In genomic region chr11:120182790-120183491, GRCh38 we compare ENCODE assay signal across 8 cellular contexts. TPM values are rescaled to one million over a fixed set of nuclear protein-coding genes. Genes with fewer than 3 reads are reported as not detected.
DNase-seq lines count a peak whose midpoint lies in the region; ATAC-seq, FAIRE-seq and TF ChIP-seq lines count a peak whose summit lies in the region.

No MANE protein-coding gene starts in this region.

- H3K27ac Mint-ChIP-seq in WTC11 = no peak overlapping the region
- no peak overlapping the region for H3K27ac Mint-ChIP-seq in stimulated activated effector memory CD8-positive, alpha-beta T cell treated with anti-CD3 and anti-CD28 coated beads, Interleukin-12 subunit alpha, Interleukin-12 subunit beta, amount 100 ng/mL, for 72 hours

- H3K9me3 Mint-ChIP-seq in WTC11 = no peaks in the 10 kb centered on the region
- no peaks in the 10 kb centered on the region for H3K9me3 Mint-ChIP-seq in stimulated activated effector memory CD8-positive, alpha-beta T cell treated with anti-CD3 and anti-CD28 coated beads, Interleukin-12 subunit alpha, Interleukin-12 subunit beta, amount 100 ng/mL, for 72 hours

- H3K27me3 Mint-ChIP-seq in WTC11 (ENCODE audit: low read depth) = peaks cover 65% of the 10 kb centered on the region

- FAIRE-seq in urothelium cell line (lab: Jason Lieb, UNC) = no peak

- no peaks in the 10 kb centered on the region for H3K36me3 ChIP-seq in cardiac muscle cell
- H3K36me3 ChIP-seq in kidney epithelial cell (ENCODE audit: control insufficient read depth, insufficient read depth, low read length) = no peaks in the 10 kb centered on the region

- H3K4me3 ChIP-seq in cardiac muscle cell (no peak overlapping the region), kidney epithelial cell (ENCODE audit: low read depth, low read length) (no peak overlapping the region)

- H3K27ac ChIP-seq in cardiac muscle cell = no peak overlapping the region

- POLR2A ChIA-PET in WTC11 (lab: Charles Lee) = no interaction called here

- H3K27me3 ChIP-seq in cardiac muscle cell = peaks cover 21% of the 10 kb centered on the region
- peaks cover 2% of the 10 kb centered on the region for H3K27me3 ChIP-seq in kidney epithelial cell (ENCODE audit: control insufficient read depth, insufficient read depth, low read length)

- H3K4me1 ChIP-seq in cardiac muscle cell (ENCODE audit: low read depth) = no peaks in the 10 kb centered on the region

- TF ChIP-seq CTCF in cardiac muscle cell (IDR thresholded peaks at IDR 0.05; ENCODE audit: low read depth, low read length) (peak; percentile 50), WTC11 (IDR thresholded peaks at IDR 0.05) (no peak), kidney epithelial cell (IDR thresholded peaks at IDR 0.05; ENCODE audit: insufficient read depth, low read length, poor library complexity, severe bottlenecking) (peak; percentile 55)

- no peaks in the 10 kb centered on the region for H3K9me3 ChIP-seq in cardiac muscle cell (ENCODE audit: low read depth)

- DNase-seq in cardiac muscle cell (ENCODE audit: low read depth in 1 of 2, low spot score in 1 of 2) (peak in 1 of 2 donors; percentile 74), left cardiac atrium (no peak), WTC11 (ENCODE audit: low spot score) (peak; percentile 77), kidney epithelial cell (ENCODE audit: low read depth) (no peak), urothelium cell line (ENCODE audit: low spot score) (peak; percentile 20), COR-L47 (lab: John Stamatoyannopoulos, UW) (no peak), SK-N-DZ (ENCODE audit: low spot score) (no peak)
- no peak for DNase-seq in stimulated activated effector memory CD8-positive, alpha-beta T cell treated with anti-CD3 and anti-CD28 coated beads, Interleukin-12 subunit alpha, Interleukin-12 subunit beta, amount 100 ng/mL, for 72 hours (ENCODE audit: low spot score in 2 of 2)

- intact Hi-C loops in left cardiac atrium (cut with DNase I) = no loop called here

- peaks cover 30% of the 10 kb centered on the region for H3K4me1 Mint-ChIP-seq in WTC11
- H3K4me1 Mint-ChIP-seq in stimulated activated effector memory CD8-positive, alpha-beta T cell treated with anti-CD3 and anti-CD28 coated beads, Interleukin-12 subunit alpha, Interleukin-12 subunit beta, amount 100 ng/mL, for 72 hours = peaks cover 16% of the 10 kb centered on the region

- ATAC-seq in left cardiac atrium (no peak), WTC11 (peak; percentile 82)
- ATAC-seq in stimulated activated effector memory CD8-positive, alpha-beta T cell treated with anti-CD3 and anti-CD28 coated beads, Interleukin-12 subunit alpha, Interleukin-12 subunit beta, amount 100 ng/mL, for 72 hours = no peak

- no peaks in the 10 kb centered on the region for H3K36me3 Mint-ChIP-seq in WTC11
- H3K36me3 Mint-ChIP-seq in stimulated activated effector memory CD8-positive, alpha-beta T cell treated with anti-CD3 and anti-CD28 coated beads, Interleukin-12 subunit alpha, Interleukin-12 subunit beta, amount 100 ng/mL, for 72 hours = no peaks in the 10 kb centered on the region

- CTCF ChIA-PET in WTC11 (lab: Charles Lee) = interaction anchor here (0.7 to 5.7 kb wide), 5 partner anchors 8 to 54 kb away, joined by 3 to 109 read pairs (median 6); partner anchors contain the start of gene OAF

- no peak overlapping the region for H3K4me3 Mint-ChIP-seq in WTC11
- no peak overlapping the region for H3K4me3 Mint-ChIP-seq in stimulated activated effector memory CD8-positive, alpha-beta T cell treated with anti-CD3 and anti-CD28 coated beads, Interleukin-12 subunit alpha, Interleukin-12 subunit beta, amount 100 ng/mL, for 72 hours

TF ChIP-seq in WTC11, 78 proteins besides CTCF, POLR2A, EP300 and RAD21:
- peak; percentile 61; the same call in 1 of the 2 replicates for TF ChIP-seq ZNF512 (CRISPR knock-in tag; IDR thresholded peaks at IDR 0.05; ENCODE audit: borderline replicate concordance)
- no peak for TF ChIP-seq ARID4B (CRISPR knock-in tag; IDR thresholded peaks at IDR 0.05; ENCODE audit: borderline replicate concordance)
- TF ChIP-seq, protein P1, sequence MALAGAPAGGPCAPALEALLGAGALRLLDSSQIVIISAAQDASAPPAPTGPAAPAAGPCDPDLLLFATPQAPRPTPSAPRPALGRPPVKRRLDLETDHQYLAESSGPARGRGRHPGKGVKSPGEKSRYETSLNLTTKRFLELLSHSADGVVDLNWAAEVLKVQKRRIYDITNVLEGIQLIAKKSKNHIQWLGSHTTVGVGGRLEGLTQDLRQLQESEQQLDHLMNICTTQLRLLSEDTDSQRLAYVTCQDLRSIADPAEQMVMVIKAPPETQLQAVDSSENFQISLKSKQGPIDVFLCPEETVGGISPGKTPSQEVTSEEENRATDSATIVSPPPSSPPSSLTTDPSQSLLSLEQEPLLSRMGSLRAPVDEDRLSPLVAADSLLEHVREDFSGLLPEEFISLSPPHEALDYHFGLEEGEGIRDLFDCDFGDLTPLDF (CRISPR knock-in tag; IDR thresholded peaks at IDR 0.05) = no peak
- TF ChIP-seq ZNF263 (CRISPR knock-in tag; IDR thresholded peaks at IDR 0.05; ENCODE audit: low read depth) = 0 out of 2 replicates have a peak, but pooled peaks have one; percentile 46

RNA-seq across cellular contexts. Expression of gene OAF, which starts 27.9 kb away (rescaled TPM):
- total RNA-seq in cardiac muscle cell = 11.3 and 13.2 TPM in 2 replicates
- polyA plus RNA-seq in cardiac muscle cell = 9.9 and 12.0 TPM in 2 replicates
- 10 to 100 TPM; 32.9 to 59.6 TPM for total RNA-seq in left cardiac atrium
- total RNA-seq in WTC11 (2021) = 3.2 to 5.6 TPM (median 4.2 TPM) in 3 replicates
- total RNA-seq in kidney epithelial cell = 45.2 and 45.5 TPM in 2 replicates
- polyA plus RNA-seq in SK-N-DZ (2014; cell fraction: cytosol; rRNA removed) = 1.6 and 3.1 TPM in 2 replicates
- polyA plus RNA-seq in SK-N-DZ (2014; cell fraction: nucleus; rRNA removed) = 0.41 and 2.0 TPM in 2 replicates

RNA-seq across cellular contexts. Expression of gene TRIM29, which starts 45.0 kb away (rescaled TPM):
- not detected in 2 replicates for total RNA-seq in cardiac muscle cell
- not detected in 2 replicates for polyA plus RNA-seq in cardiac muscle cell
- total RNA-seq in left cardiac atrium = under 1 TPM in 1 of 2 donors, not detected in 1; 0.50 TPM
- total RNA-seq in WTC11 (2021) = 0.11 to 0.39 TPM (median 0.27 TPM) in 3 replicates
- 0.29 and 0.41 TPM in 2 replicates for total RNA-seq in kidney epithelial cell
- 0.13 and 0.23 TPM in 2 replicates for polyA plus RNA-seq in SK-N-DZ (2014; cell fraction: cytosol; rRNA removed)
- polyA plus RNA-seq in SK-N-DZ (2014; cell fraction: nucleus; rRNA removed) = 0.14 and 1.7 TPM in 2 replicates

RNA-seq across cellular contexts. Expression of gene POU2F3, which starts 57.0 kb away (rescaled TPM):
- total RNA-seq in cardiac muscle cell (0.15 TPM in 1 of 2 replicates, not detected in the other), left cardiac atrium (not detected), WTC11 (2021) (0.37 to 0.78 TPM (median 0.61 TPM) in 3 replicates), kidney epithelial cell (0.14 and 1.1 TPM in 2 replicates)
- 0.40 TPM in 1 of 2 replicates, not detected in the other for polyA plus RNA-seq in cardiac muscle cell
- not detected in 2 replicates for polyA plus RNA-seq in SK-N-DZ (2014; cell fraction: cytosol; rRNA removed)
- not detected in 2 replicates for polyA plus RNA-seq in SK-N-DZ (2014; cell fraction: nucleus; rRNA removed)

Comparison
In these comparisons a context has a peak if more than half of its experiments do, and no peak if none do; other contexts are left out.
1. DNase-seq: peak in WTC11 (single experiment) and urothelium cell line (single experiment); none in left cardiac atrium (single experiment), kidney epithelial cell (single experiment), stimulated activated effector memory CD8-positive, alpha-beta T cell treated with anti-CD3 and anti-CD28 coated beads, Interleukin-12 subunit alpha, Interleukin-12 subunit beta, amount 100 ng/mL, for 72 hours (0 of 2), COR-L47 (single experiment) and SK-N-DZ (single experiment).